Comparison of ENCODE assay signal across 1 cellular context in the genomic region with DNA sequence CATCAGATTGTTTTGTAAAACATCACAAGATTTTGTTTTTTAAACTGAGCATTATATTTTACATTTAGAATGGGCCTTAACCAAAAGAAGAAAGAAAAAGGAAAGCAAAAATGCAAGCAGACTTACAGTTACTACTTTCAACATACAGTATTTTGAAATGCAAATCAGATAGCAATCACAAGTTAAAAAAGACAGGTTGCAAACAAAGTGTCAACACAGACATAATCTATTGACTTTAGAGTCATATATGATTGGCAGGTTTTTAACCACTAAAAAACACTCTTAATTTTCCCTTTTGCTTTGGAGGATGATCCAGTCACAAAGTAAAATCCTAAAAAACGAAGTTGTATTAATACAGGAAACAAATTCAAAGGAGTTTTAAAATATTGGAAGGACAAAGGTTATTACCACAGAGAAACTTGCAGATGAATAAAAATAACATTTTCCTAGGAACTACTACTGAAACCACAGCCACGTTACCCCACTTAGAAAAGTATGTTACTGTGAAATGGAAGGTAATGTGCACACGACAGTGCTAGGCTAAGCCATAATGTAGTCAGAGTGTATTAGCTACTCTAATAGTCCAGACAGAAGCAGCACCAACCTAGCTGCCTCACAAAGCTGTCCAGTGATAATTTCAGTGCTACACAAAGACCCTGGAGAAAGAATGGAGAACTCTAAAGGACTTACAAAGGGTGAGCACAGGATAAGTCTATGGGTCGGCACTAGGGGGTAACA.
TF ChIP-seq lines count a peak whose summit lies in the region.

No MANE protein-coding gene starts in this region.

TF ChIP-seq in H1, 55 proteins besides CTCF, POLR2A, EP300 and RAD21:
- TF ChIP-seq FOSL1 (IDR thresholded peaks at IDR 0.05; ENCODE audit: insufficient read depth, low read depth, low read length) (no peak), BACH1 (IDR thresholded peaks at IDR 0.05; ENCODE audit: low read length) (no peak), YY1 (IDR thresholded peaks at IDR 0.05; ENCODE audit: low read depth, low read length) (no peak), PHF8 (conservative IDR thresholded peaks at IDR 0.05; ENCODE audit: low read depth, low read length) (no peak), SAP30 (IDR thresholded peaks at IDR 0.05; ENCODE audit: insufficient read depth, insufficient replicate concordance, low read length) (no peak), RFX5 (IDR thresholded peaks at IDR 0.05; ENCODE audit: borderline replicate concordance, low read depth, low read length) (no peak), CTBP2 (IDR thresholded peaks at IDR 0.05; ENCODE audit: borderline replicate concordance, insufficient read depth, insufficient read length, low read length) (no peak), GTF2F1 (IDR thresholded peaks at IDR 0.05; ENCODE audit: borderline replicate concordance, low read depth, low read length) (no peak), EGR1 (IDR thresholded peaks at IDR 0.05; ENCODE audit: borderline replicate concordance, low read depth, low read length) (no peak), HDAC2 (IDR thresholded peaks at IDR 0.05; ENCODE audit: borderline replicate concordance in 1 of 2, low read depth in 2 of 2, low read length in 2 of 2) (no peak), CBX8 (IDR thresholded peaks at IDR 0.05; ENCODE audit: borderline replicate concordance, low read depth, low read length) (no peak), NRF1 (IDR thresholded peaks at IDR 0.05; ENCODE audit: low read depth, low read length) (no peak), SIX5 (IDR thresholded peaks at IDR 0.05; ENCODE audit: low read depth, low read length) (no peak), HDAC6 (IDR thresholded peaks at IDR 0.05; ENCODE audit: low read depth, low read length) (no peak)
TF ChIP-seq in H1: peak in this region for 0.
